In the genomic region with DNA sequence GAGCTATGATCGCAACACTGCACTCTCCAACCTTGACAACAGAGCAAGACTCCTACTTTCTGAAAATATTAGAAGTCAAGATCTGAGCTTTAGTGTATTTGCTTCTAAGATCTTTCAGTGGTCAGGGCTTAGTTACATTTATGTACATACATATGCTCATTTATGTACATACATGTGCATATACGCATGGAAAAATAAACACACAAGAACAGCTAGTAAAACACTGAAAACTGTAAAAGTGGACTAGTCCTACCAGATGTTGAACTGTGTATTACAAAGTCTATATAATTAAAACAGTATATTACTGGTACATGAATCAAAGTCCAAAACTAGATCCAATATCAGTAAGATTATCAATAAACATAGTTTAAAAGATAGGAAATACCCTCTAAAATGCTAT, we compare ENCODE assay signal across 22 cellular contexts.
"Had no signal": no experiment of that assay in that cellular context is flagged by ENCODE, and none has a peak within 500 bp of the region (broad histone marks: within the 10 kb centered on the region; RNA-seq: fewer than 3 reads in every experiment).

No MANE protein-coding gene starts in this region.

- H3K4me1 Mint-ChIP-seq: nephron progenitor cell had no signal

- H3K4me1 ChIP-seq: left lung, lower lobe of right lung, stomach had no signal

- H3K27me3 Mint-ChIP-seq: naive B cell had no signal

- ATAC-seq: heart right ventricle, left lung, lower lobe of right lung, sciatic nerve had no signal

- H3K27me3 ChIP-seq: colonic mucosa, heart right ventricle, left lung, neutrophil, stomach had no signal

- H3K27ac ChIP-seq: colonic mucosa, heart right ventricle, left lung, lower lobe of right lung, neutrophil, stomach had no signal

- DNase-seq: cerebellar nuclear complex; colonic mucosa; dermis blood vessel endothelial cell; foreskin melanocyte; heart right ventricle; hypothalamus; islet precursor cell; left lung; lower lobe of right lung; mesenchymal stem cell; midbrain; naive B cell; nephron progenitor cell; posterior cingulate gyrus; stimulated activated CD4-positive, alpha-beta T cell treated with anti-CD3 and anti-CD28 coated beads, Interleukin-2, amount 100 ng/mL, for 24 hours; stimulated activated naive CD4-positive, alpha-beta T cell; stomach; substantia nigra; trophoblast cell had no signal

- H3K27ac Mint-ChIP-seq: nephron progenitor cell had no signal

- FAIRE-seq: endothelial cell of umbilical vein had no signal

- H3K4me3 Mint-ChIP-seq: naive B cell, nephron progenitor cell had no signal

- H3K9me3 Mint-ChIP-seq: naive B cell, nephron progenitor cell had no signal

- H3K4me3 ChIP-seq: colonic mucosa, heart right ventricle, left lung, lower lobe of right lung, stomach had no signal

- H3K9me3 ChIP-seq: colonic mucosa, heart right ventricle, left lung, lower lobe of right lung, neutrophil, stomach had no signal
